ENCODE assay signal across 9 cellular contexts in genomic region chr18:23137788-23138216, GRCh38. TPM values are rescaled to one million over a fixed set of nuclear protein-coding genes. Genes with fewer than 3 reads are reported as not detected.
DNase-seq lines count a peak whose midpoint lies in the region; FAIRE-seq and TF ChIP-seq lines count a peak whose summit lies in the region.
"Had no signal": no experiment of that assay in that cellular context is flagged by ENCODE, and none has a peak within 500 bp of the region (broad histone marks: within the 10 kb centered on the region; RNA-seq: fewer than 3 reads in every experiment).

No MANE protein-coding gene starts in this region.

- no peaks in the 10 kb centered on the region for H3K36me3 Mint-ChIP-seq in nephron (ENCODE audit: low read depth)
- no peaks in the 10 kb centered on the region for H3K36me3 Mint-ChIP-seq in progenitor cell of endocrine pancreas (ENCODE audit: insufficient read depth)

- H3K4me3 Mint-ChIP-seq in nephron = peak overlapping the region; percentile 77 to 86 (median 85)
- H3K4me3 Mint-ChIP-seq in progenitor cell of endocrine pancreas (ENCODE audit: low read depth) = no peak overlapping the region

- H3K27ac Mint-ChIP-seq in nephron (peak overlapping the region; percentile 50 to 83 (median 58)), progenitor cell of endocrine pancreas (no peak overlapping the region)

- TF ChIP-seq POLR2A in H54 (IDR thresholded peaks at IDR 0.05; ENCODE audit: low read depth, low read length) = no peak

- peak overlapping the region; percentile 2 to 9 for H3K9ac ChIP-seq in duodenal mucosa (ENCODE audit: low read depth in 1 of 2, low read length in 2 of 2)
- H3K9ac ChIP-seq in Karpas-422 (ENCODE audit: low read length) = no peak overlapping the region

- H3K79me2 ChIP-seq in Karpas-422 (ENCODE audit: low read length) = no peaks in the 10 kb centered on the region

- no peak for FAIRE-seq in H54 (lab: Jason Lieb, UNC)

- H4K20me1 ChIP-seq in Karpas-422 (ENCODE audit: insufficient read depth, low read depth, low read length) = no peaks in the 10 kb centered on the region

- H3K4me3 ChIP-seq in duodenal mucosa (ENCODE audit: low read depth in 1 of 2, low read length in 2 of 2) (peak overlapping the region; percentile 75 to 76), Karpas-422 (ENCODE audit: low read length) (no peak overlapping the region)

- DNase-seq in DMS153 treated with DMSO at 0.1 percent for 48 hours (lab: John Stamatoyannopoulos, UW; ENCODE audit: unreplicated experiment) = peak; percentile 56
- peak; percentile 90 for DNase-seq in NCI-H1105 (lab: John Stamatoyannopoulos, UW)
- DNase-seq in Karpas-422 = no peak
- no peak for DNase-seq in progenitor cell of endocrine pancreas (ENCODE audit: low spot score, unreplicated experiment)
- DNase-seq in H54 (ENCODE audit: insufficient read length, low spot score) = no peak
- no peak for DNase-seq in AML-193 (lab: John Stamatoyannopoulos, UW)

- H3K36me3 ChIP-seq in duodenal mucosa (ENCODE audit: control insufficient read depth in 1 of 2, insufficient read depth in 2 of 2, low read length in 2 of 2) = no peaks in the 10 kb centered on the region
- no peaks in the 10 kb centered on the region for H3K36me3 ChIP-seq in Karpas-422 (ENCODE audit: insufficient read depth, low read length)

- H3K4me2 ChIP-seq in Karpas-422 (ENCODE audit: low read depth, low read length, poor library complexity, severe bottlenecking) = no peak overlapping the region

- H3K27me3 ChIP-seq in duodenal mucosa (ENCODE audit: control insufficient read depth in 1 of 2, insufficient read depth in 2 of 2, low read length in 2 of 2) = peaks cover 0 to 3% of the 10 kb centered on the region in 2 donors
- no peaks in the 10 kb centered on the region for H3K27me3 ChIP-seq in Karpas-422 (ENCODE audit: low read length)

- H3K27ac ChIP-seq in duodenal mucosa (ENCODE audit: low read depth, low read length) (no peak overlapping the region), Karpas-422 (ENCODE audit: low read length) (no peak overlapping the region)
- H3K27ac ChIP-seq: epithelial cell of prostate had no signal

- H3K9me2 ChIP-seq in Karpas-422 (replicated peaks; ENCODE audit: insufficient read depth, low read length) = no peaks in the 10 kb centered on the region

- H3K4me1 Mint-ChIP-seq in nephron (peaks cover 65% of the 10 kb centered on the region), progenitor cell of endocrine pancreas (ENCODE audit: low read depth) (peaks cover 25% of the 10 kb centered on the region)

- H3K4me1 ChIP-seq in duodenal mucosa (ENCODE audit: control insufficient read depth in 1 of 2, insufficient read depth in 2 of 2, low read length in 2 of 2) = peaks cover 54 to 63% of the 10 kb centered on the region in 2 donors
- H3K4me1 ChIP-seq in Karpas-422 (ENCODE audit: low read length) = peaks cover 7% of the 10 kb centered on the region

- no peak overlapping the region for H2AFZ ChIP-seq in Karpas-422 (ENCODE audit: low read length)

- H3K9me3 ChIP-seq in duodenal mucosa (ENCODE audit: control insufficient read depth in 1 of 2, low read length in 2 of 2) = no peaks in the 10 kb centered on the region
- no peaks in the 10 kb centered on the region for H3K9me3 ChIP-seq in Karpas-422 (ENCODE audit: low read length)

- TF ChIP-seq CTCF in nephron (IDR thresholded peaks at IDR 0.05; ENCODE audit: unreplicated experiment in 3 of 3) (no peak), progenitor cell of endocrine pancreas (IDR thresholded peaks at IDR 0.05; ENCODE audit: unreplicated experiment) (no peak)

- H3K9me3 Mint-ChIP-seq in nephron = no peaks in the 10 kb centered on the region
- H3K9me3 Mint-ChIP-seq in progenitor cell of endocrine pancreas (ENCODE audit: low read depth) = no peaks in the 10 kb centered on the region

- H3K27me3 Mint-ChIP-seq in nephron (ENCODE audit: low read depth) = peaks cover 36% of the 10 kb centered on the region
- peaks cover 29% of the 10 kb centered on the region for H3K27me3 Mint-ChIP-seq in progenitor cell of endocrine pancreas

RNA-seq across cellular contexts. Expression of gene CABLES1, which starts 2.5 kb away (rescaled TPM):
- total RNA-seq in Karpas-422 (2014; rRNA removed; shearing (Covaris generic); ENCODE audit: low replicate concordance) = 0.22 TPM in 1 of 2 replicates, not detected in the other
- total RNA-seq in progenitor cell of endocrine pancreas = 4.2 and 4.8 TPM in 2 replicates

Comparison
In these comparisons a context has a peak if more than half of its experiments do, and no peak if none do; other contexts are left out.
1. DNase-seq: peak in DMS153 treated with DMSO at 0.1 percent for 48 hours (single experiment) and NCI-H1105 (single experiment); none in Karpas-422 (single experiment), progenitor cell of endocrine pancreas (single experiment), H54 (single experiment) and AML-193 (0 of 2).